Comparison of ENCODE assay signal across 10 cellular contexts in genomic region chr10:99234739-99235468, GRCh38. TPM values are rescaled to one million over a fixed set of nuclear protein-coding genes. Genes with fewer than 3 reads are reported as not detected.
A peak's percentile ranks its signal among the peaks of the same experiment; 100 is the strongest.
DNase-seq lines count a peak whose midpoint lies in the region; ATAC-seq, FAIRE-seq and TF ChIP-seq lines count a peak whose summit lies in the region.
"Had no signal": no experiment of that assay in that cellular context is flagged by ENCODE, and none has a peak within 500 bp of the region (broad histone marks: within the 10 kb centered on the region; RNA-seq: fewer than 3 reads in every experiment).

No MANE protein-coding gene starts in this region.

- H2AFZ ChIP-seq in IMR-90 (replicated peaks; ENCODE audit: low read length, poor library complexity) = no peak overlapping the region

- no peaks in the 10 kb centered on the region for H4K20me1 ChIP-seq in IMR-90 (ENCODE audit: insufficient read depth, low read length)

- H3K9me3 Mint-ChIP-seq in natural killer cell = no peaks in the 10 kb centered on the region

- H3K4me1 Mint-ChIP-seq in natural killer cell = peaks cover 4% of the 10 kb centered on the region in 2 donors

- no peaks in the 10 kb centered on the region for H3K9me1 ChIP-seq in IMR-90 (ENCODE audit: insufficient read depth, low read length)

- H4K91ac ChIP-seq in IMR-90 (ENCODE audit: insufficient read depth, low read depth, low read length) = no peak overlapping the region

- peak overlapping the region; percentile 78 for H3K4me2 ChIP-seq in IMR-90 (ENCODE audit: low read depth, low read length)

- WGBS in IMR-90 (ENCODE audit: extremely low coverage in 2 of 2, insufficient read length in 1 of 2), 2 experiments = no CpG with 5 or more reads among the region's 17 CpGs

- peak overlapping the region; percentile 28 for H3K4me3 Mint-ChIP-seq in natural killer cell

- no peak for TF ChIP-seq POLR2A in IMR-90 (IDR thresholded peaks at IDR 0.05; ENCODE audit: low read depth, low read length)

- H3K23ac ChIP-seq in IMR-90 (ENCODE audit: low read depth, low read length) = no peak overlapping the region

- peak; percentile 32 for DNase-seq in AG10803 (ENCODE audit: low read depth)
- DNase-seq in IMR-90 = peak; percentile 0
- DNase-seq in natural killer cell = no peak
- no peak for DNase-seq in urothelium cell line (ENCODE audit: low spot score)
- no peak for DNase-seq in SHP77 treated with DMSO at 0.1 percent for 48 hours (lab: John Stamatoyannopoulos, UW)
- no peak for DNase-seq in GF-D8 (lab: John Stamatoyannopoulos, UW)
- no peak for DNase-seq in NCI-H345 (lab: John Stamatoyannopoulos, UW)
- DNase-seq: NCI-H1436 treated with DMSO at 0.1 percent for 48 hours had no signal

- in situ Hi-C loops in IMR-90 (cut with MboI; ENCODE audit: low sequenced_read_pairs) = no loop called here

- no peak overlapping the region for H2BK15ac ChIP-seq in IMR-90 (ENCODE audit: low read depth, low read length)

- H3K9ac ChIP-seq in IMR-90 (ENCODE audit: low read depth, low read length) (no peak overlapping the region), duodenal mucosa (ENCODE audit: low read depth in 1 of 2, low read length in 2 of 2) (peak overlapping the region; percentile 28 to 57)

- H2AK9ac ChIP-seq in IMR-90 (replicated peaks; ENCODE audit: low read depth, low read length, poor library complexity) = no peak overlapping the region

- BruUV-seq in IMR-90 (replicated peaks; lab: Mats Ljungman, UMichigan) = no TSS peak

- H3K4me3 ChIP-seq in AG10803 (ENCODE audit: low read length) = peak overlapping the region; percentile 61
- H3K4me3 ChIP-seq in IMR-90 (ENCODE audit: insufficient read depth, low read depth, low read length) = peak overlapping the region; percentile 39
- peak overlapping the region; percentile 57 to 62 for H3K4me3 ChIP-seq in duodenal mucosa (ENCODE audit: low read depth in 1 of 2, low read length in 2 of 2)

- no peaks in the 10 kb centered on the region for H3K36me3 ChIP-seq in IMR-90 (ENCODE audit: control insufficient read depth, insufficient read depth, low read length)
- H3K36me3 ChIP-seq in duodenal mucosa (ENCODE audit: control insufficient read depth in 1 of 2, insufficient read depth in 2 of 2, low read length in 2 of 2) = no peaks in the 10 kb centered on the region

- no peak overlapping the region for H2BK120ac ChIP-seq in IMR-90 (ENCODE audit: low read depth, low read length)

- H3K27ac ChIP-seq in IMR-90 (ENCODE audit: insufficient read depth, low read length) (no peak overlapping the region), duodenal mucosa (ENCODE audit: low read depth, low read length) (no peak overlapping the region)

- H3K4ac ChIP-seq in IMR-90 (ENCODE audit: low read depth, low read length) = no peak overlapping the region

- dilution Hi-C loops in IMR-90 (cut with HindIII; ENCODE audit: low sequenced_read_pairs, unreplicated experiment) = no loop called here

- no peaks in the 10 kb centered on the region for H3K79me1 ChIP-seq in IMR-90 (ENCODE audit: low read depth in 1 of 2, low read length in 2 of 2)

- no peak overlapping the region for H2BK20ac ChIP-seq in IMR-90 (ENCODE audit: low read depth, low read length)

- H3K4me1 ChIP-seq in IMR-90 (ENCODE audit: control insufficient read depth, insufficient read depth, low read length) = no peaks in the 10 kb centered on the region; the same call in 1 of the 2 replicates
- H3K4me1 ChIP-seq in duodenal mucosa (ENCODE audit: control insufficient read depth in 1 of 2, insufficient read depth in 2 of 2, low read length in 2 of 2) = peaks cover 7 to 10% of the 10 kb centered on the region in 2 donors

- no peak for TF ChIP-seq RAD21 in IMR-90 (IDR thresholded peaks at IDR 0.05; ENCODE audit: low read length)

- H3K18ac ChIP-seq in IMR-90 (ENCODE audit: low read depth, low read length) = no peak overlapping the region

- no peak; the same call in none of the 2 replicates for ATAC-seq in IMR-90 (ENCODE audit: low read depth)
- ATAC-seq in natural killer cell = no peak

- FAIRE-seq in urothelium cell line (lab: Jason Lieb, UNC) = no peak

- intact Hi-C loops in IMR-90 (cut with micrococcal nuclease) = no loop called here
- intact Hi-C loops in natural killer cell (cut with micrococcal nuclease) = no loop called here

- no peak overlapping the region for H3K27ac Mint-ChIP-seq in natural killer cell

- peaks cover 56 to 77% of the 10 kb centered on the region in 2 donors for H3K27me3 Mint-ChIP-seq in natural killer cell (ENCODE audit: low read depth in 2 of 2)

- no peak overlapping the region for H3K14ac ChIP-seq in IMR-90 (replicated peaks; ENCODE audit: low read depth, low read length)

- no peak for TF ChIP-seq CTCF in AG10803 (conservative IDR thresholded peaks at IDR 0.05; ENCODE audit: low read length)
- no peak for TF ChIP-seq CTCF in IMR-90 (conservative IDR thresholded peaks at IDR 0.05; ENCODE audit: low read depth, low read length)
- no peak for TF ChIP-seq CTCF in natural killer cell (IDR thresholded peaks at IDR 0.05)

- H3K27me3 ChIP-seq in IMR-90 (ENCODE audit: control insufficient read depth, insufficient read depth, low read length) (peaks cover 61% of the 10 kb centered on the region), duodenal mucosa (ENCODE audit: control insufficient read depth in 1 of 2, insufficient read depth in 2 of 2, low read length in 2 of 2) (peaks cover 46 to 69% of the 10 kb centered on the region in 2 donors)

- no peak overlapping the region for H4K8ac ChIP-seq in IMR-90 (ENCODE audit: low read depth in 2 of 2, low read length in 2 of 2)

- no peak overlapping the region for H2BK5ac ChIP-seq in IMR-90 (ENCODE audit: low read depth, low read length, poor library complexity, severe bottlenecking)

- POLR2A ChIA-PET in IMR-90 (lab: Charles Lee; ENCODE audit: unreplicated experiment) = no interaction called here

- no peak overlapping the region for H3K56ac ChIP-seq in IMR-90 (ENCODE audit: extremely low read depth, insufficient read depth, low read length)

- H3K36me3 Mint-ChIP-seq in natural killer cell = no peaks in the 10 kb centered on the region

- H2AK5ac ChIP-seq in IMR-90 (ENCODE audit: low read depth, low read length) = no peak overlapping the region

- H3K9me3 ChIP-seq in IMR-90 (ENCODE audit: control insufficient read depth, insufficient read depth, low read length) (no peaks in the 10 kb centered on the region), duodenal mucosa (ENCODE audit: control insufficient read depth in 1 of 2, low read length in 2 of 2) (no peaks in the 10 kb centered on the region)

- H4K5ac ChIP-seq in IMR-90 (ENCODE audit: low read depth, low read length) = no peak overlapping the region

- CTCF ChIA-PET in IMR-90 (lab: Yijun Ruan, JAX) = no interaction called here

TF ChIP-seq in IMR-90, 13 proteins besides CTCF, POLR2A, EP300 and RAD21:
- no peak for TF ChIP-seq MAFK (IDR thresholded peaks at IDR 0.05; ENCODE audit: low read depth, low read length)
- no peak for TF ChIP-seq RFX5 (IDR thresholded peaks at IDR 0.05; ENCODE audit: low read depth, low read length)
- TF ChIP-seq MAZ (IDR thresholded peaks at IDR 0.05; ENCODE audit: borderline replicate concordance, low read depth, low read length) = no peak
- TF ChIP-seq BHLHE40 (IDR thresholded peaks at IDR 0.05; ENCODE audit: low read depth, low read length) = no peak
- no peak for TF ChIP-seq FOS (IDR thresholded peaks at IDR 0.05; ENCODE audit: low read depth, low read length)
- TF ChIP-seq SMC3 (IDR thresholded peaks at IDR 0.05; ENCODE audit: low read depth, low read length) = no peak
- no peak for TF ChIP-seq CEBPB (IDR thresholded peaks at IDR 0.05; ENCODE audit: low read depth, low read length)
- TF ChIP-seq NFE2L2 (IDR thresholded peaks at IDR 0.05; ENCODE audit: low read depth, low read length) = no peak
- no peak for TF ChIP-seq RCOR1 (IDR thresholded peaks at IDR 0.05; ENCODE audit: insufficient replicate concordance, low read length)
- no peak for TF ChIP-seq CHD1 (IDR thresholded peaks at IDR 0.05; ENCODE audit: low read depth, low read length)
- no peak for TF ChIP-seq MXI1 (IDR thresholded peaks at IDR 0.05; ENCODE audit: borderline replicate concordance, low read depth, low read length)
- no peak for TF ChIP-seq ELK1 (IDR thresholded peaks at IDR 0.05; ENCODE audit: borderline replicate concordance, low read depth, low read length)
- TF ChIP-seq USF2 (IDR thresholded peaks at IDR 0.05; ENCODE audit: low read depth, low read length) = no peak

RNA-seq across cellular contexts. Expression of gene HPSE2, which starts 0.7 kb away (rescaled TPM):
- not detected in 2 replicates for total RNA-seq in IMR-90 (2012; rRNA removed)
- polyA plus RNA-seq in IMR-90 (2012; rRNA removed) = not detected in 2 replicates
- not detected in 2 replicates for polyA plus RNA-seq in IMR-90 (2012; cell fraction: cytosol; rRNA removed)
- polyA plus RNA-seq in IMR-90 (2012; cell fraction: nucleus; rRNA removed; ENCODE audit: low replicate concordance) = not detected in 2 replicates
- not detected for total RNA-seq in natural killer cell
- total RNA-seq: glomerular endothelial cell had no signal

Comparison
In these comparisons a context has a peak if more than half of its experiments do, and no peak if none do; other contexts are left out.
1. DNase-seq: peak in AG10803 (single experiment) and IMR-90 (single experiment); none in natural killer cell (single experiment), urothelium cell line (single experiment), SHP77 treated with DMSO at 0.1 percent for 48 hours (single experiment), GF-D8 (single experiment) and NCI-H345 (single experiment).
2. Peak in every context shown above with its lines, with median percentiles within 50 percentile points of each other: H3K4me3 ChIP-seq.